ENCODE assay signal across 1 cellular context in the genomic region with DNA sequence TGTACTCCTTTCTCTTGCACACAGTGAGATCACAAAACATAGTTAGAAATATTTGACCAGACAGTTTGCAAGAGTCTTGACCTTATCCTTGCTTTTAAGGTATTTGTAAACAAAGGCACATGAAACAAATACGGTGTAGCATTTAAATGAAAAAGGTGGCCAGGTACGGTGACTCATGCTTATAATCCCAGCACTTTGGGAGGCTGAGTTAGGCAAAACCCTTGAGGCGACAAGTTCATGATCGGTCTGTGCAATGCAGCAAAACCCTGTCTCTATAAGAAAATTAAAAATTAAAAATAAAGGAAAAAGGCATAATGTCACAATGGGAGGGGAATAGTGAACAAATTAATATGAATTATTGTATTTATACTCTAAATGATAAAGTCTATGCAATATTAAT.
A peak's percentile ranks its signal among the peaks of the same experiment; 100 is the strongest.
TF ChIP-seq lines count a peak whose summit lies in the region.

No MANE protein-coding gene starts in this region.

TF ChIP-seq in H1, 55 proteins besides CTCF, POLR2A, EP300 and RAD21:
- TF ChIP-seq JUND (IDR thresholded peaks at IDR 0.05; ENCODE audit: low read length) (peak; percentile 49; the same call in 1 of the 2 replicates), POU5F1 (IDR thresholded peaks at IDR 0.05; ENCODE audit: low read depth, low read length) (no peak)
- TF ChIP-seq, protein P1, sequence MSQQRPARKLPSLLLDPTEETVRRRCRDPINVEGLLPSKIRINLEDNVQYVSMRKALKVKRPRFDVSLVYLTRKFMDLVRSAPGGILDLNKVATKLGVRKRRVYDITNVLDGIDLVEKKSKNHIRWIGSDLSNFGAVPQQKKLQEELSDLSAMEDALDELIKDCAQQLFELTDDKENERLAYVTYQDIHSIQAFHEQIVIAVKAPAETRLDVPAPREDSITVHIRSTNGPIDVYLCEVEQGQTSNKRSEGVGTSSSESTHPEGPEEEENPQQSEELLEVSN (IDR thresholded peaks at IDR 0.05): no peak
TF ChIP-seq in H1: peak in this region for 1.
